Comparison of ENCODE assay signal across 8 cellular contexts in the genomic region with DNA sequence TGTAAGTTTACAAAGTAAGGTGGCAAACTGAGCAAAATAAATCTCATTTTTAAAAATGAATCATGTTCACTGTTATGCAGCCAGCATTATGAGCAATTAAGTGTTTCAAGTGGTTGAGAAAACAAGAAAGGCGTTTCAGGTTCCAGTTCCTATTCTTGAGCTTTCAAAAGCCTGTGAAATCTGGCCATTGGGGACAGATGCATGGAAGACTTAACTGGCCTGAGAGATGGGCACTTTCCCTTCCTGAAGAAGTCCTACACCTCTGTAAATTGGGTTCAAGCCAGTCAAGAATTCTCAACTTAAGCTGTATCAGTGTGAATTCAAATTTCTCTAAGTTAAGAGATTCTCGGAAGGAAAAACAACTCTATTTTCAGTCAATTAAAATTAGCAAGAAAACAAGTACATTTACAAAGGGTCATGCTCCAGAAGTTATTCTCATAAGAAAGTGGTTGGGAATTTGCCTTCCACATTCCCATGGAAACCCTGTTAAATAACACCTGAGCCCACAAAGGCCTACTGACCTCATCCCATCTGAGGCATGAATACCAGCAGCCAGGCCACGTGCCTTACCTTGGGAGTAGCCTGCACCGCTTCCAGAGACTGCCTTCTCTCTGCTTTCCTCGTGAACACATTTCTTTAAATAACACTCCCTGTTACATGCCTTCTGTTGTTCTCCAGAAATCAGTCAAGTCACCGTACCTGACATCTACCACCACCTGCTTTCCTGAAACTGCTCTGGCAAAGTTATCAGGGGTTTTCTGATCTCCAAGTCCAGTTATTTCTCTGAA. TPM values are rescaled to one million over a fixed set of nuclear protein-coding genes. Genes with fewer than 3 reads are reported as not detected.
DNase-seq lines count a peak whose midpoint lies in the region; ATAC-seq and TF ChIP-seq lines count a peak whose summit lies in the region.

No MANE protein-coding gene starts in this region.

- no peaks in the 10 kb centered on the region for H3K36me3 Mint-ChIP-seq in activated naive CD4-positive, alpha-beta T cell treated with anti-CD3 and anti-CD28 coated beads for 36 hours (ENCODE audit: low read depth)

- H3K4me1 Mint-ChIP-seq in activated naive CD4-positive, alpha-beta T cell treated with anti-CD3 and anti-CD28 coated beads for 36 hours (ENCODE audit: low read depth), result peaks cover 39% of the 10 kb centered on the region

- TF ChIP-seq CTCF in GM12865 (IDR thresholded peaks at IDR 0.05; ENCODE audit: insufficient read depth, low read depth, low read length, missing control alignments), result no peak
- no peak for TF ChIP-seq CTCF in tibial artery (IDR thresholded peaks at IDR 0.05)

- CTCF ChIA-PET in activated naive CD4-positive, alpha-beta T cell treated with anti-CD3 and anti-CD28 coated beads for 36 hours (lab: Charles Lee), result interaction anchor here (0.9 to 3.4 kb wide), 2 partner anchors 16 to 128 kb away, joined by 3 to 11 read pairs; no protein-coding TSS in a partner anchor

- no peaks in the 10 kb centered on the region for H3K9me3 ChIP-seq in tibial artery

- H3K9me3 Mint-ChIP-seq in activated naive CD4-positive, alpha-beta T cell treated with anti-CD3 and anti-CD28 coated beads for 36 hours, result no peaks in the 10 kb centered on the region

- no peak overlapping the region for H3K4me3 Mint-ChIP-seq in activated naive CD4-positive, alpha-beta T cell treated with anti-CD3 and anti-CD28 coated beads for 36 hours

- H3K27me3 Mint-ChIP-seq in activated naive CD4-positive, alpha-beta T cell treated with anti-CD3 and anti-CD28 coated beads for 36 hours (ENCODE audit: low read depth), result no peaks in the 10 kb centered on the region

- H3K27ac ChIP-seq in cingulate gyrus (ENCODE audit: low read depth, low read length), result peak overlapping the region; percentile 52
- H3K27ac ChIP-seq in tibial artery, result peak overlapping the region; percentile 7 to 20

- peak overlapping the region; percentile 37 for H3K4me3 ChIP-seq in GM12865 (ENCODE audit: low read depth, low read length)
- no peak overlapping the region for H3K4me3 ChIP-seq in tibial artery

- peaks cover 0 to 65% (median 22%) of the 10 kb centered on the region in 4 donors for H3K4me1 ChIP-seq in tibial artery

- ATAC-seq in GM21390 (IDR thresholded peaks at IDR 0.05; ENCODE audit: unreplicated experiment), result peak; percentile 78
- peak; percentile 56 for ATAC-seq in HG03558 (IDR thresholded peaks at IDR 0.05; ENCODE audit: extremely low read depth, unreplicated experiment)

- no peaks in the 10 kb centered on the region for H3K36me3 ChIP-seq in tibial artery

- no peak overlapping the region for H3K27ac Mint-ChIP-seq in activated naive CD4-positive, alpha-beta T cell treated with anti-CD3 and anti-CD28 coated beads for 36 hours

- intact Hi-C loops in tibial artery (cut with DNase I; ENCODE audit: low total_unique reads), result no loop called here
- intact Hi-C loops in activated naive CD4-positive, alpha-beta T cell treated with anti-CD3 and anti-CD28 coated beads for 36 hours (cut with micrococcal nuclease), result loop anchor here (1.0 kb wide), 1 partner anchor 20 kb away; no protein-coding TSS in a partner anchor

- DNase-seq in GM12865 (ENCODE audit: low read depth), result peak; percentile 94
- DNase-seq in tibial artery, result no peak
- DNase-seq in AG20443 (ENCODE audit: low spot score), result no peak
- DNase-seq in activated naive CD4-positive, alpha-beta T cell treated with anti-CD3 and anti-CD28 coated beads for 36 hours, result no peak
- no peak for DNase-seq in activated CD4-positive, alpha-beta T cell treated with anti-CD3 and anti-CD28 coated beads, Interleukin-2, amount 50 U/mL, for 4 hours

- no peaks in the 10 kb centered on the region for H3K27me3 ChIP-seq in tibial artery

RNA-seq across cellular contexts. Expression of a gene that starts 19.4 kb away (rescaled TPM):
- total RNA-seq in activated naive CD4-positive, alpha-beta T cell treated with anti-CD3 and anti-CD28 coated beads for 36 hours, result 1 to 10 TPM; 9.4 to 9.7 TPM

RNA-seq across cellular contexts. Expression of a gene that starts 49.5 kb away (rescaled TPM):
- total RNA-seq in activated naive CD4-positive, alpha-beta T cell treated with anti-CD3 and anti-CD28 coated beads for 36 hours, result 1 to 10 TPM; 6.0 to 6.4 TPM
